ENCODE assay signal across 1 cellular context in genomic region chr16:84247844-84248243, GRCh38.
TF ChIP-seq lines count a peak whose summit lies in the region.

No MANE protein-coding gene starts in this region.

TF ChIP-seq in K562, 482 proteins besides CTCF, POLR2A, EP300 and RAD21:
- TF ChIP-seq TFAM (CRISPR knock-in tag; conservative IDR thresholded peaks at IDR 0.05) = no peak
- TF ChIP-seq E2F4 (CRISPR knock-in tag; IDR thresholded peaks at IDR 0.05; ENCODE audit: low read depth) = no peak
- no peak for TF ChIP-seq CREM (IDR thresholded peaks at IDR 0.05; ENCODE audit: low read depth)
- TF ChIP-seq ZNF707 (CRISPR knock-in tag; conservative IDR thresholded peaks at IDR 0.05) = no peak
- no peak for TF ChIP-seq NFXL1 (CRISPR knock-in tag; IDR thresholded peaks at IDR 0.05)
- no peak for TF ChIP-seq RNF219 (CRISPR knock-in tag; IDR thresholded peaks at IDR 0.05)
- TF ChIP-seq ATF2 (CRISPR knock-in tag; IDR thresholded peaks at IDR 0.05) = no peak
- TF ChIP-seq ZNF280B (CRISPR knock-in tag; IDR thresholded peaks at IDR 0.05) = no peak
- peak; percentile 85 for TF ChIP-seq C11orf30 (IDR thresholded peaks at IDR 0.05; ENCODE audit: low read depth)
- TF ChIP-seq MXI1 (IDR thresholded peaks at IDR 0.05; ENCODE audit: low read depth, low read length) = no peak
- TF ChIP-seq MAFK (IDR thresholded peaks at IDR 0.05; ENCODE audit: low read length) = peak; percentile 72
- TF ChIP-seq BCOR (IDR thresholded peaks at IDR 0.05) = no peak
- TF ChIP-seq MAFG (tag; conservative IDR thresholded peaks at IDR 0.05) = peak; percentile 82
- TF ChIP-seq MAFF (IDR thresholded peaks at IDR 0.05; ENCODE audit: low read length) = peak; percentile 68
- no peak for TF ChIP-seq ZNF165 (CRISPR knock-in tag; IDR thresholded peaks at IDR 0.05; ENCODE audit: borderline replicate concordance)
- TF ChIP-seq EHMT2 (IDR thresholded peaks at IDR 0.05) = no peak
- TF ChIP-seq ZNF316 (IDR thresholded peaks at IDR 0.05) = peak; percentile 90
- no peak for TF ChIP-seq ZNF184 (CRISPR knock-in tag; IDR thresholded peaks at IDR 0.05)
- no peak for TF ChIP-seq HOXB6 (CRISPR knock-in tag; IDR thresholded peaks at IDR 0.05; ENCODE audit: borderline replicate concordance)
- TF ChIP-seq ZNF449 (CRISPR knock-in tag; IDR thresholded peaks at IDR 0.05) = no peak
- no peak for TF ChIP-seq AFF4 (CRISPR knock-in tag; IDR thresholded peaks at IDR 0.05)
- no peak for TF ChIP-seq DMBX1 (CRISPR knock-in tag; IDR thresholded peaks at IDR 0.05; ENCODE audit: borderline replicate concordance)
